Comparison of ENCODE assay signal across 34 cellular contexts in the genomic region with DNA sequence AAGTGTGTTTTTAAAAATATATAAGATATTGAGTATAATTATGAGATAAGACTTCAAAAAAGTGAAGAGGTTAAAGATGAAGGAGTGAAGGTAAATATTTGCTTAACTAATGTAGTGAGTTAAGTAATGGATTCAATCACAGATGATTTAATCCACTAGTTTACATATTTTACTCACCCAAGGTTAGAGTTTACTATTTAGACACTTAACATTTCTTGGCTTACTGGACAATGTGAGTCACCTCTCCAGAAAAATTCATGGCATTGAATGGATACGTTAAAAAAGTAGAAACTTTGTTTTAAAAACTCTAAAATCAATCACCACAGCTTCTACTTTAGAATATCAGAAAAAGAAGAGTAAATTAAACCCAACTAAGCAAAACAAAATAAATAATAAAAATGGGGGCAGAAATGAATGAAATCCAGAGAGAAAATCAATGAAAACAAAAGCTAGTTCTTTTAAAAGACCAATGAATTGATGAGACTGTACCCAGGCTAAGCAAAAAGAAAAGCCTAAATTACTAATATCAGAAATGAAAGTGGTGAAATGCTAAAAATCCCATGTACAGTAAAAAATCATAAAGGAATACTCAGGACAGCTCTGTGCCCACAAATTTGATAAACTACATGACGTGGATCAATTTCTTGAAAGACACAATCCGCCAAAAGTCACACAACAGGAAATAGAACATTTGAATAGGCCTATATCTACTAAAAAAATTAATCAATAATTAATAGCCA. TPM values are rescaled to one million over a fixed set of nuclear protein-coding genes. Genes with fewer than 3 reads are reported as not detected.
"Had no signal": no experiment of that assay in that cellular context is flagged by ENCODE, and none has a peak within 500 bp of the region (broad histone marks: within the 10 kb centered on the region; RNA-seq: fewer than 3 reads in every experiment).

No MANE protein-coding gene starts in this region.

- H3K27me3 ChIP-seq: breast epithelium, MG63 had no signal

- H3K9me3 ChIP-seq: body of pancreas, MG63 had no signal

- DNase-seq: activated CD4-positive, alpha-beta memory T cell treated with anti-CD3 and anti-CD28 coated beads for 36 hours; activated CD4-positive, alpha-beta T cell treated with anti-CD3 and anti-CD28 coated beads, Interleukin-2, amount 50 U/mL, for 1 hour; activated CD8-positive, alpha-beta memory T cell treated with anti-CD3 and anti-CD28 coated beads, Interleukin-2, amount 10 ng/mL, durations not matched to agents 7 days and 5 days; activated CD8-positive, alpha-beta memory T cell treated with anti-CD3 and anti-CD28 coated beads, Interleukin-2, amount 50 U/mL, for 48 hours; activated effector memory CD4-positive, alpha-beta T cell treated with anti-CD3 and anti-CD28 coated beads, Interleukin-2, amount 50 U/mL, for 16 hours; activated naive CD4-positive, alpha-beta T cell; activated naive CD4-positive, alpha-beta T cell treated with anti-CD3 and anti-CD28 coated beads, Interleukin-2, amount 50 U/mL, for 16 hours; activated naive CD8-positive, alpha-beta T cell treated with anti-CD3 and anti-CD28 coated beads for 36 hours; amniotic stem cell; aorta; body of pancreas; caudate nucleus; cerebellar nuclear complex; Kasumi-1; KG1; MG63; NCI-H1048; NCI-H1436; NCI-H1694; NCI-H1930; NCI-H2081 treated with DMSO at 0.1 percent for 48 hours; NCI-H510A; NCI-H526; NCI-H748 treated with DMSO at 0.1 percent for 48 hours; PC-9; SIG-M5; T1000 had no signal

- H2AFZ ChIP-seq: PC-9 had no signal

- H3K4me2 ChIP-seq: PC-9 had no signal

- FAIRE-seq: RCC 7860 had no signal

- H3K4me3 Mint-ChIP-seq: activated CD4-positive, alpha-beta memory T cell treated with anti-CD3 and anti-CD28 coated beads for 36 hours; activated CD8-positive, alpha-beta memory T cell treated with anti-CD3 and anti-CD28 coated beads, Interleukin-2, amount 10 ng/mL, durations not matched to agents 7 days and 5 days; activated naive CD8-positive, alpha-beta T cell treated with anti-CD3 and anti-CD28 coated beads for 36 hours had no signal

- H3K4me1 ChIP-seq: breast epithelium had no signal

- H3K36me3 Mint-ChIP-seq: activated CD4-positive, alpha-beta memory T cell treated with anti-CD3 and anti-CD28 coated beads for 36 hours had no signal

- H3K36me3 ChIP-seq: breast epithelium, MG63 had no signal

- H3K27ac ChIP-seq: body of pancreas, breast epithelium, PC-9, RWPE1 had no signal

- H3K4me3 ChIP-seq: body of pancreas, breast epithelium, MG63, PC-9 had no signal

- ATAC-seq: activated CD8-positive, alpha-beta memory T cell treated with anti-CD3 and anti-CD28 coated beads, Interleukin-2, amount 10 ng/mL, durations not matched to agents 7 days and 5 days; body of pancreas; Right ventricle myocardium inferior had no signal

- H3K27ac Mint-ChIP-seq: activated CD4-positive, alpha-beta memory T cell treated with anti-CD3 and anti-CD28 coated beads for 36 hours; activated CD8-positive, alpha-beta memory T cell treated with anti-CD3 and anti-CD28 coated beads, Interleukin-2, amount 10 ng/mL, durations not matched to agents 7 days and 5 days; activated naive CD8-positive, alpha-beta T cell treated with anti-CD3 and anti-CD28 coated beads for 36 hours had no signal

RNA-seq across cellular contexts. Expression of a gene that starts 1.9 kb away (rescaled TPM):
- total RNA-seq: body of pancreas, OCI-LY7, PC-9, Right ventricle myocardium inferior had no signal

RNA-seq across cellular contexts. Expression of a gene that starts 39.5 kb away (rescaled TPM):
- total RNA-seq: activated CD4-positive, alpha-beta memory T cell treated with anti-CD3 and anti-CD28 coated beads for 36 hours; aorta; body of pancreas; OCI-LY7; PC-9; Right ventricle myocardium inferior; T-helper 1 cell treated with Interleukin-12 subunit alpha and Interleukin-12 subunit beta and Interleukin-4 antibody, amounts not matched to agents 30 ng/mL and 1 ng/mL, for 36 hours; T-helper 2 cell treated with Interferon-gamma antibody and Interleukin-4, amounts not matched to agents 100 ng/mL and 5 ng/mL, for 36 hours had no signal
- polyA plus RNA-seq: aorta had no signal

RNA-seq across cellular contexts. Expression of a gene that starts 59.7 kb away (rescaled TPM):
- total RNA-seq: activated CD4-positive, alpha-beta memory T cell treated with anti-CD3 and anti-CD28 coated beads for 36 hours; activated CD8-positive, alpha-beta memory T cell treated with anti-CD3 and anti-CD28 coated beads, Interleukin-2, amount 10 ng/mL, durations not matched to agents 7 days and 5 days; activated naive CD8-positive, alpha-beta T cell treated with anti-CD3 and anti-CD28 coated beads for 36 hours; OCI-LY7; PC-9; Right ventricle myocardium inferior; T-helper 1 cell treated with Interleukin-12 subunit alpha and Interleukin-12 subunit beta and Interleukin-4 antibody, amounts not matched to agents 30 ng/mL and 1 ng/mL, for 36 hours; T-helper 2 cell treated with Interferon-gamma antibody and Interleukin-4, amounts not matched to agents 100 ng/mL and 5 ng/mL, for 36 hours had no signal
